ENCODE assay signal across 1 cellular context in genomic region chr20:49893242-49894072, GRCh38.
TF ChIP-seq lines count a peak whose summit lies in the region.

No MANE protein-coding gene starts in this region.

TF ChIP-seq in IMR-90, 13 proteins besides CTCF, POLR2A, EP300 and RAD21 (continued from another document):
- TF ChIP-seq FOS (IDR thresholded peaks at IDR 0.05; ENCODE audit: low read depth, low read length) (no peak), MXI1 (IDR thresholded peaks at IDR 0.05; ENCODE audit: borderline replicate concordance, low read depth, low read length) (no peak)
